8 cellular contexts compared by ENCODE assay signal in the genomic region with DNA sequence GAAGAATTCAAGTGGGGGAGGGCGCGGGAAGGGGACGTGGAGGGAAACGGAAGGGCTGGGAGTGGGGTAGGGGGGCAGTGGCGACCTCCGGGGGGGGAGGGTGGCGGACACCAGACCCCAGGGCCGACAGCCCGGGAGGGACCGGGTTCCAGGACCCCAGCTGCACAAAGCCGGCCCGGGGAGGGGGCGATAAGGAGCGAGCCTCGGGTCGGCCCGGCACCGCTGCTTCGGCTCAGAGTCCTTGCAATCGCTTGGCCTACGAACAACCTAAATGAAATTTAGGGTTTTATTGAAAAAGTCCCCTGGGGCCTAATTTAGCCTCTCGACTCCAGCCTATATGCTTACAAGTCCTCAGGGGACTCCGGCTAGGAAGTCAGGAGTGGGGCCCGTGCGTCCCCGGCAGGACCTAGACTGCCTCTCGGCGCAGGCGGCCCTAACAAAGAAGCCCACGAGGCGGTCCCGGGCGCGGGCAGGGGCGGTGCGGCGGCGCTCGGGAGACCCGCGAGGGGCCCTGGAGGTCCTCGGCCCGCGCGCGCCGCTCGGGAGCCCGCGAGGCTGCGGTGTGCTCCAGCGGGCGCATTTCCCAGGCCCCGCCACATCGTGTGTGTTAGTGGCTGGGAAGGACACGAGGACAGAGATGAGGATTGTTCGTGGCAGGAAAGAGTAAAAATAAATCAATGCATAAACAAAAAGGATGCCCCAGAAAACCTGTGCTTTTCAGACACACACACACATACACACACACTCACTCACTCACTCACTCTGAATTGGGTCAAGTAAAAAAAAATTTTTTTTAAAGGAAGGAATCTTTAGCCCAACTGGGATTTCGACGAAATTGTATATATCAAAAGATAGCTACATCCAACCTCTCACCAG.
DNase-seq lines count a peak whose midpoint lies in the region; ATAC-seq and TF ChIP-seq lines count a peak whose summit lies in the region.

No MANE protein-coding gene starts in this region.

- H3K9me3 Mint-ChIP-seq in stimulated activated naive CD8-positive, alpha-beta T cell treated with anti-CD3 and anti-CD28 coated beads, Interleukin-15, amount 100 ng/mL, for 72 hours, result no peaks in the 10 kb centered on the region

- no peaks in the 10 kb centered on the region for H3K27me3 ChIP-seq in BE2C

- no peaks in the 10 kb centered on the region for H3K9me3 ChIP-seq in BE2C

- ATAC-seq in left lobe of liver, result peak; percentile 25
- ATAC-seq in stimulated activated naive CD8-positive, alpha-beta T cell treated with anti-CD3 and anti-CD28 coated beads, Interleukin-15, amount 100 ng/mL, for 72 hours, result peak; percentile 44
- no peak for ATAC-seq in GM19395 (IDR thresholded peaks at IDR 0.05; ENCODE audit: unreplicated experiment)
- no peak for ATAC-seq in HG03196 (IDR thresholded peaks at IDR 0.05; ENCODE audit: unreplicated experiment)

- no peak overlapping the region for H3K27ac Mint-ChIP-seq in stimulated activated naive CD8-positive, alpha-beta T cell treated with anti-CD3 and anti-CD28 coated beads, Interleukin-15, amount 100 ng/mL, for 72 hours

- DNase-seq in BE2C (peak; percentile 85), NCI-H128 (lab: John Stamatoyannopoulos, UW; ENCODE audit: unreplicated experiment) (peak; percentile 1), cerebellar cortex (ENCODE audit: low spot score) (peak; percentile 31), left lobe of liver (ENCODE audit: low spot score) (no peak), NCI-H446 treated with DMSO at 0.1 percent for 48 hours (lab: John Stamatoyannopoulos, UW) (no peak)
- peak; percentile 13 to 19 for DNase-seq in stimulated activated naive CD8-positive, alpha-beta T cell treated with anti-CD3 and anti-CD28 coated beads, Interleukin-15, amount 100 ng/mL, for 72 hours

- no peaks in the 10 kb centered on the region for H3K36me3 ChIP-seq in BE2C

- H3K4me3 ChIP-seq in BE2C (ENCODE audit: low read depth, low read length), result peak overlapping the region; percentile 50

- peak overlapping the region; percentile 70 to 73 for H3K4me3 Mint-ChIP-seq in stimulated activated naive CD8-positive, alpha-beta T cell treated with anti-CD3 and anti-CD28 coated beads, Interleukin-15, amount 100 ng/mL, for 72 hours

- peaks cover 36% of the 10 kb centered on the region for H3K4me1 Mint-ChIP-seq in stimulated activated naive CD8-positive, alpha-beta T cell treated with anti-CD3 and anti-CD28 coated beads, Interleukin-15, amount 100 ng/mL, for 72 hours

- H3K4me1 ChIP-seq in BE2C, result peaks cover 25% of the 10 kb centered on the region

- peaks cover 41% of the 10 kb centered on the region for H3K27me3 Mint-ChIP-seq in stimulated activated naive CD8-positive, alpha-beta T cell treated with anti-CD3 and anti-CD28 coated beads, Interleukin-15, amount 100 ng/mL, for 72 hours

- TF ChIP-seq CTCF in BE2C (IDR thresholded peaks at IDR 0.05; ENCODE audit: low read depth, low read length), result no peak

Comparison
In these comparisons a context has a peak if more than half of its experiments do, and no peak if none do; other contexts are left out.
1. DNase-seq: peak in BE2C (single experiment), NCI-H128 (single experiment), cerebellar cortex (single experiment) and stimulated activated naive CD8-positive, alpha-beta T cell treated with anti-CD3 and anti-CD28 coated beads, Interleukin-15, amount 100 ng/mL, for 72 hours (2 of 2); none in left lobe of liver (single experiment) and NCI-H446 treated with DMSO at 0.1 percent for 48 hours (single experiment).
2. ATAC-seq: peak in left lobe of liver (single experiment) and stimulated activated naive CD8-positive, alpha-beta T cell treated with anti-CD3 and anti-CD28 coated beads, Interleukin-15, amount 100 ng/mL, for 72 hours (single experiment); none in GM19395 (single experiment) and HG03196 (single experiment).